1 cellular context compared by ENCODE assay signal in genomic region chr14:37810094-37810801, GRCh38.
TF ChIP-seq lines count a peak whose summit lies in the region.

No MANE protein-coding gene starts in this region.

TF ChIP-seq in SK-N-SH treated with all-trans-retinoic acid at 6 μM for 48 hours, 23 proteins besides CTCF, POLR2A, EP300 and RAD21 (continued from another document):
- TF ChIP-seq BACH2 (CRISPR knock-in tag; IDR thresholded peaks at IDR 0.05; ENCODE audit: borderline replicate concordance), result no peak
- TF ChIP-seq POU6F1 (CRISPR knock-in tag; IDR thresholded peaks at IDR 0.05; ENCODE audit: borderline replicate concordance, low read depth), result no peak
- TF ChIP-seq TSHZ2 (CRISPR knock-in tag; IDR thresholded peaks at IDR 0.05), result no peak
- TF ChIP-seq CSDC2 (CRISPR knock-in tag; IDR thresholded peaks at IDR 0.05), result no peak
- no peak for TF ChIP-seq CREB5 (CRISPR knock-in tag; IDR thresholded peaks at IDR 0.05; ENCODE audit: low read depth)
- no peak for TF ChIP-seq GLIS3 (CRISPR knock-in tag; IDR thresholded peaks at IDR 0.05)
- no peak for TF ChIP-seq PPARA (CRISPR knock-in tag; IDR thresholded peaks at IDR 0.05; ENCODE audit: borderline replicate concordance)
TF ChIP-seq in SK-N-SH treated with all-trans-retinoic acid at 6 μM for 48 hours: peak in this region for 0.
